In the genomic region with DNA sequence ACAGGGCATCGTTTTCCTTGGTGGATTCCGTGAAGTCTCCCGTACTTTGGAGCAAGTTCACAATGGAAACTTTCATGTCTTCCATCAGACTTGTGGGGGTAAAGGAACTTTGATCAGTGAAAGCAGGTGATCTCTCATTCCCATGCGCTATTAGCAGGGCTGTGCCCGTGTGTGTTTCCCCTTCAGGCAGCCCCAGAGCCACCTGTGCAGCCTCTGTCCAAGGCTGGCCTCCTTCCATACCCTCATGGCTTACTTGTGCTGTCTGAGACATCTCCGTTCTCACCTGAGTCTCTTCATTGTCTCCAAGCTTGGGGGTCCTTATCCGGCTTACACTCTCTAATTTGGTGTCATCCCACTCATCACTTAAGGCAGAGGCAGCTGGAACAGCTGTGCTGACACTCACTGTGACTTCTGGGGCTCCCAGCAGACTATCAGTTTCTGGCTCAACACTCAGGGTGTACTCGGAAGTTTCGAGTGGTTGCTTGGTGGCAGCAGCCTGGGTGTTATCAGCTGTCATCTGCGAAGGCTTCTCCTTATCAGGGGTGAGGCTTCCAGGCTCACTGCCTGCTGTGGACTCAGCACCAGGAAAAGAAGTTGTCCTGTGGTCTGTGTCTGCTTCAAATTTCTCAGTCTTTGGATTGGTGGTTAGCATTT, we compare ENCODE assay signal across 1 cellular context.
TF ChIP-seq lines count a peak whose summit lies in the region.

No MANE protein-coding gene starts in this region.

TF ChIP-seq in GM12878, 131 proteins besides CTCF, POLR2A, EP300 and RAD21 (continued from another document):
- TF ChIP-seq, protein P1, sequence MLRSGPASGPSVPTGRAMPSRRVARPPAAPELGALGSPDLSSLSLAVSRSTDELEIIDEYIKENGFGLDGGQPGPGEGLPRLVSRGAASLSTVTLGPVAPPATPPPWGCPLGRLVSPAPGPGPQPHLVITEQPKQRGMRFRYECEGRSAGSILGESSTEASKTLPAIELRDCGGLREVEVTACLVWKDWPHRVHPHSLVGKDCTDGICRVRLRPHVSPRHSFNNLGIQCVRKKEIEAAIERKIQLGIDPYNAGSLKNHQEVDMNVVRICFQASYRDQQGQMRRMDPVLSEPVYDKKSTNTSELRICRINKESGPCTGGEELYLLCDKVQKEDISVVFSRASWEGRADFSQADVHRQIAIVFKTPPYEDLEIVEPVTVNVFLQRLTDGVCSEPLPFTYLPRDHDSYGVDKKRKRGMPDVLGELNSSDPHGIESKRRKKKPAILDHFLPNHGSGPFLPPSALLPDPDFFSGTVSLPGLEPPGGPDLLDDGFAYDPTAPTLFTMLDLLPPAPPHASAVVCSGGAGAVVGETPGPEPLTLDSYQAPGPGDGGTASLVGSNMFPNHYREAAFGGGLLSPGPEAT (IDR thresholded peaks at IDR 0.05; ENCODE audit: low read depth), result no peak
- TF ChIP-seq CBX3 (IDR thresholded peaks at IDR 0.05; ENCODE audit: borderline replicate concordance, low read depth) (no peak), BMI1 (IDR thresholded peaks at IDR 0.05; ENCODE audit: borderline replicate concordance) (no peak)
